ENCODE assay signal across 13 cellular contexts in genomic region chr7:77460057-77460486, GRCh38. TPM values are rescaled to one million over a fixed set of nuclear protein-coding genes. Genes with fewer than 3 reads are reported as not detected.
DNase-seq lines count a peak whose midpoint lies in the region; ATAC-seq and TF ChIP-seq lines count a peak whose summit lies in the region.
"Had no signal": no experiment of that assay in that cellular context is flagged by ENCODE, and none has a peak within 500 bp of the region (broad histone marks: within the 10 kb centered on the region; RNA-seq: fewer than 3 reads in every experiment).

No MANE protein-coding gene starts in this region.

- intact Hi-C loops in right lobe of liver (cut with DNase I): no loop called here

- TF ChIP-seq POLR2A in right lobe of liver (IDR thresholded peaks at IDR 0.05): no peak

- no peaks in the 10 kb centered on the region for H3K9me2 ChIP-seq in MM.1S (replicated peaks; ENCODE audit: insufficient read depth, low read length)

- no peak overlapping the region for H3K9ac ChIP-seq in MM.1S (ENCODE audit: low read length)

- H3F3A ChIP-seq in MM.1S (ENCODE audit: insufficient read depth, low read length): no peaks in the 10 kb centered on the region

- H3K4me1 ChIP-seq in MM.1S (ENCODE audit: low read length) (peaks cover 4% of the 10 kb centered on the region; the same call in 1 of the 2 replicates), right lobe of liver (no peaks in the 10 kb centered on the region)

- no peaks in the 10 kb centered on the region for H3K79me2 ChIP-seq in MM.1S (ENCODE audit: low read length)

- no peak overlapping the region for H3K4me2 ChIP-seq in MM.1S (ENCODE audit: low read depth, low read length)

- no peak overlapping the region for H3K4me3 ChIP-seq in GM06990 (replicated peaks; ENCODE audit: low read depth, low read length)
- no peak overlapping the region for H3K4me3 ChIP-seq in MM.1S (ENCODE audit: low read length)
- H3K4me3 ChIP-seq in astrocyte of the spinal cord (ENCODE audit: low read depth, low read length): no peak overlapping the region
- no peak overlapping the region for H3K4me3 ChIP-seq in right lobe of liver

- no peak overlapping the region for H2AFZ ChIP-seq in MM.1S (ENCODE audit: low read length)

- H3K27me3 ChIP-seq in GM06990 (replicated peaks; ENCODE audit: control insufficient read depth, insufficient read depth, low read length): no peaks in the 10 kb centered on the region
- no peaks in the 10 kb centered on the region for H3K27me3 ChIP-seq in MM.1S (replicated peaks; ENCODE audit: insufficient read depth, low read length)
- H3K27me3 ChIP-seq in right lobe of liver: no peaks in the 10 kb centered on the region

- TF ChIP-seq CTCF in GM06990 (IDR thresholded peaks at IDR 0.05; ENCODE audit: insufficient read depth, low read length, poor library complexity, severe bottlenecking) (peak; percentile 19), MM.1S (IDR thresholded peaks at IDR 0.05; ENCODE audit: low read length) (peak; percentile 19; the same call in 1 of the 2 replicates), astrocyte of the spinal cord (IDR thresholded peaks at IDR 0.05; ENCODE audit: low read depth, low read length) (peak; percentile 18), right lobe of liver (IDR thresholded peaks at IDR 0.05) (peak; percentile 11 to 40 (median 21))

- peak in 1 of 4 donors; percentile 18 for ATAC-seq in right lobe of liver
- ATAC-seq: activated T-helper 17 cell treated with anti-CD3 and anti-CD28 coated beads, Interleukin-2, amount 50 U/mL, for 72 hours; stimulated activated naive CD8-positive, alpha-beta T cell treated with anti-CD3 and anti-CD28 coated beads, Interleukin-15, Interleukin-2, amounts not matched to agents 100 U/mL and 50 U/mL, for 24 hours had no signal

- no peaks in the 10 kb centered on the region for H3K9me3 ChIP-seq in MM.1S (replicated peaks; ENCODE audit: insufficient read depth, low read length)
- no peaks in the 10 kb centered on the region for H3K9me3 ChIP-seq in right lobe of liver

- H3K36me3 ChIP-seq in GM06990 (ENCODE audit: control insufficient read depth, insufficient read depth, low read length) (no peaks in the 10 kb centered on the region), MM.1S (replicated peaks; ENCODE audit: insufficient read depth, low read length) (no peaks in the 10 kb centered on the region), right lobe of liver (no peaks in the 10 kb centered on the region)

- 20% methylated on average over 3 of the region's 3 CpGs for WGBS in right lobe of liver (ENCODE audit: insufficient coverage, low coverage, low lambda C conversion rate, missing lambda C conversion rate)

- in situ Hi-C loops in astrocyte of the spinal cord (cut with HindIII; ENCODE audit: low sequenced_read_pairs): no loop called here

- DNase-seq in GM06990 (ENCODE audit: extremely low read depth, insufficient read length): no peak
- no peak for DNase-seq in MM.1S
- no peak for DNase-seq in astrocyte of the spinal cord (ENCODE audit: low read depth, low spot score)
- DNase-seq in right lobe of liver: no peak
- DNase-seq in stimulated activated CD4-positive, alpha-beta T cell treated with anti-CD3 and anti-CD28 coated beads, Interleukin-15, amount 100 ng/mL, for 24 hours: no peak
- DNase-seq in NCI-H446 treated with DMSO at 0.1 percent for 48 hours (lab: John Stamatoyannopoulos, UW): no peak
- no peak for DNase-seq in midbrain (lab: John Stamatoyannopoulos, UW)
- DNase-seq in stimulated activated CD4-positive, alpha-beta T cell treated with anti-CD3 and anti-CD28 coated beads, Interleukin-4, amount 100 ng/mL, for 1 hour: no peak
- DNase-seq: activated CD4-positive, alpha-beta T cell treated with anti-CD3 and anti-CD28 coated beads, Interleukin-2, amount 10 ng/mL, durations not matched to agents 7 days and 5 days; CD4-positive, alpha-beta memory T cell; NCI-H187; stimulated activated naive CD8-positive, alpha-beta T cell treated with anti-CD3 and anti-CD28 coated beads, Interleukin-15, Interleukin-2, amounts not matched to agents 100 U/mL and 50 U/mL, for 24 hours had no signal

- no peak overlapping the region for H3K27ac ChIP-seq in MM.1S (ENCODE audit: low read length)
- H3K27ac ChIP-seq in right lobe of liver: no peak overlapping the region

- H4K20me1 ChIP-seq in MM.1S (ENCODE audit: insufficient read depth, low read length): no peaks in the 10 kb centered on the region

RNA-seq across cellular contexts. Expression of gene GSAP, which starts 43.9 kb away (rescaled TPM):
- 10 to 100 TPM; 14.1 to 34.6 (median 26.5) TPM for total RNA-seq in right lobe of liver
